Comparison of ENCODE assay signal across 1 cellular context in the genomic region with DNA sequence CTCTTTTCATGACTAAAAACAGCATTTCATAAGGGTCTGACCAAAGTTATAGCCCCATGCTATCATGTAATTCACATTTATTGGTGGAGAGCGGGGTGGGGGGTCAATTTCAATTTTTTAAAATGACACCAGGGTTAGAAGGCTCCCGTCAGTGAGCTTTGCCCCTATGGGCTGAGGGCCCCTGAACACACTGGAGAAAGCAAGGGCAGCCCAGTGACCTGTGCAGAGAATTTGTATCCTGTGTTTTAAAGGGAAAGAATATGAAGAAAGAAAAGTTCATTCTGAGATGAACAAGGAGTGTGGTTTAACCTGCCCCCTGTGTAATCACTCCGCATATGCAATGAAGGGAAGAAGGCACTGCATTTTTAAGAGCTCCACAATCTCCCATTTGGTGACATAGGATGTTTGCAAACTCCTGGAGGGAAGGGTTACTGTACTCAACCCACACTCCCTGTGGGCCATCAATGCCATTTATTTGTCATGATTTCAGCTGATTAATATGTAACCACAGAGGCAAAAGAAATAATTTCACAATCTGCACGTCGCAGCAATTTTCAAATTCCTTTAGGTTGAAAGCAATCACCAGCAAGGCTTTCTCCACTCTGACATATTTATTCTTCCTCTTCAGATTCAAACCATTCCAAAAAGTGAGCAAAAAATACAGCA.
TF ChIP-seq lines count a peak whose summit lies in the region.

No MANE protein-coding gene starts in this region.

TF ChIP-seq in HepG2, 621 proteins besides CTCF, POLR2A, EP300 and RAD21 (continued from another document and continues in another):
- TF ChIP-seq RFXAP (CRISPR knock-in tag; IDR thresholded peaks at IDR 0.05; ENCODE audit: borderline replicate concordance): peak; percentile 43; the same call in 1 of the 2 replicates
- TF ChIP-seq RFXANK (CRISPR knock-in tag; IDR thresholded peaks at IDR 0.05): 0 out of 2 replicates have a peak, but pooled peaks have one; percentile 25
- TF ChIP-seq ZNF878 (CRISPR knock-in tag; IDR thresholded peaks at IDR 0.05): peak; percentile 47; the same call in 1 of the 2 replicates
- 0 out of 2 replicates have a peak, but pooled peaks have one; percentile 53 for TF ChIP-seq MIER3 (CRISPR knock-in tag; IDR thresholded peaks at IDR 0.05; ENCODE audit: borderline replicate concordance)
- peak; percentile 71 for TF ChIP-seq HNF4A (CRISPR knock-in tag; IDR thresholded peaks at IDR 0.05)
- TF ChIP-seq SOX6 (IDR thresholded peaks at IDR 0.05): no peak
- peak; percentile 71 for TF ChIP-seq SOX6 (CRISPR knock-in tag; IDR thresholded peaks at IDR 0.05)
- TF ChIP-seq YEATS4 (CRISPR knock-in tag; IDR thresholded peaks at IDR 0.05; ENCODE audit: borderline replicate concordance): peak; percentile 52; the same call in 1 of the 2 replicates
- TF ChIP-seq ZNF781 (CRISPR knock-in tag; IDR thresholded peaks at IDR 0.05; ENCODE audit: borderline replicate concordance, not compliant biosample characterization): peak; percentile 39
- TF ChIP-seq, protein P1, sequence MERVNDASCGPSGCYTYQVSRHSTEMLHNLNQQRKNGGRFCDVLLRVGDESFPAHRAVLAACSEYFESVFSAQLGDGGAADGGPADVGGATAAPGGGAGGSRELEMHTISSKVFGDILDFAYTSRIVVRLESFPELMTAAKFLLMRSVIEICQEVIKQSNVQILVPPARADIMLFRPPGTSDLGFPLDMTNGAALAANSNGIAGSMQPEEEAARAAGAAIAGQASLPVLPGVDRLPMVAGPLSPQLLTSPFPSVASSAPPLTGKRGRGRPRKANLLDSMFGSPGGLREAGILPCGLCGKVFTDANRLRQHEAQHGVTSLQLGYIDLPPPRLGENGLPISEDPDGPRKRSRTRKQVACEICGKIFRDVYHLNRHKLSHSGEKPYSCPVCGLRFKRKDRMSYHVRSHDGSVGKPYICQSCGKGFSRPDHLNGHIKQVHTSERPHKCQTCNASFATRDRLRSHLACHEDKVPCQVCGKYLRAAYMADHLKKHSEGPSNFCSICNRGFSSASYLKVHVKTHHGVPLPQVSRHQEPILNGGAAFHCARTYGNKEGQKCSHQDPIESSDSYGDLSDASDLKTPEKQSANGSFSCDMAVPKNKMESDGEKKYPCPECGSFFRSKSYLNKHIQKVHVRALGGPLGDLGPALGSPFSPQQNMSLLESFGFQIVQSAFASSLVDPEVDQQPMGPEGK (CRISPR knock-in tag; IDR thresholded peaks at IDR 0.05): peak; percentile 23; the same call in 1 of the 2 replicates
- no peak for TF ChIP-seq MXD4 (CRISPR knock-in tag; IDR thresholded peaks at IDR 0.05)
- TF ChIP-seq MED1 (CRISPR knock-in tag; IDR thresholded peaks at IDR 0.05): peak; percentile 78
- TF ChIP-seq ATF1 (CRISPR knock-in tag; IDR thresholded peaks at IDR 0.05): 0 out of 2 replicates have a peak, but pooled peaks have one; percentile 20
- TF ChIP-seq ASH2L (IDR thresholded peaks at IDR 0.05; ENCODE audit: insufficient read length, low read depth, low read length): peak; percentile 88
- no peak for TF ChIP-seq LCORL (IDR thresholded peaks at IDR 0.05)
- peak; percentile 35; the same call in 1 of the 2 replicates for TF ChIP-seq LCORL (CRISPR knock-in tag; IDR thresholded peaks at IDR 0.05)
- peak; percentile 63 for TF ChIP-seq NR2F6 (IDR thresholded peaks at IDR 0.05)
- TF ChIP-seq NR2F6 (CRISPR knock-in tag; IDR thresholded peaks at IDR 0.05): peak; percentile 50
- 0 out of 2 replicates have a peak, but pooled peaks have one; percentile 32 for TF ChIP-seq ZNF766 (CRISPR knock-in tag; IDR thresholded peaks at IDR 0.05; ENCODE audit: borderline replicate concordance)
- no peak for TF ChIP-seq SOX13 (IDR thresholded peaks at IDR 0.05)
- TF ChIP-seq SOX13 (CRISPR knock-in tag; conservative IDR thresholded peaks at IDR 0.05 in 1 of 2, IDR thresholded peaks at IDR 0.05 in 1 of 2): peak in 1 of 2 experiments; percentile 41; a peak in 1 of 4 replicates
- 0 out of 2 replicates have a peak, but pooled peaks have one; percentile 26 for TF ChIP-seq ZNF292 (CRISPR knock-in tag; IDR thresholded peaks at IDR 0.05; ENCODE audit: borderline replicate concordance, low read depth)
- TF ChIP-seq RELA (CRISPR knock-in tag; IDR thresholded peaks at IDR 0.05): no peak
- TF ChIP-seq, protein P2, sequence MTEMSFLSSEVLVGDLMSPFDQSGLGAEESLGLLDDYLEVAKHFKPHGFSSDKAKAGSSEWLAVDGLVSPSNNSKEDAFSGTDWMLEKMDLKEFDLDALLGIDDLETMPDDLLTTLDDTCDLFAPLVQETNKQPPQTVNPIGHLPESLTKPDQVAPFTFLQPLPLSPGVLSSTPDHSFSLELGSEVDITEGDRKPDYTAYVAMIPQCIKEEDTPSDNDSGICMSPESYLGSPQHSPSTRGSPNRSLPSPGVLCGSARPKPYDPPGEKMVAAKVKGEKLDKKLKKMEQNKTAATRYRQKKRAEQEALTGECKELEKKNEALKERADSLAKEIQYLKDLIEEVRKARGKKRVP (CRISPR knock-in tag; IDR thresholded peaks at IDR 0.05): 0 out of 4 replicates have a peak, but pooled peaks of 1 of the 2 experiments have one; percentile 32
- TF ChIP-seq IRF2 (CRISPR knock-in tag; IDR thresholded peaks at IDR 0.05): no peak
- peak; percentile 77 for TF ChIP-seq CEBPG (CRISPR knock-in tag; IDR thresholded peaks at IDR 0.05)
- TF ChIP-seq ERF (CRISPR knock-in tag; IDR thresholded peaks at IDR 0.05): peak; percentile 37; the same call in 1 of the 2 replicates
- TF ChIP-seq, protein P3, sequence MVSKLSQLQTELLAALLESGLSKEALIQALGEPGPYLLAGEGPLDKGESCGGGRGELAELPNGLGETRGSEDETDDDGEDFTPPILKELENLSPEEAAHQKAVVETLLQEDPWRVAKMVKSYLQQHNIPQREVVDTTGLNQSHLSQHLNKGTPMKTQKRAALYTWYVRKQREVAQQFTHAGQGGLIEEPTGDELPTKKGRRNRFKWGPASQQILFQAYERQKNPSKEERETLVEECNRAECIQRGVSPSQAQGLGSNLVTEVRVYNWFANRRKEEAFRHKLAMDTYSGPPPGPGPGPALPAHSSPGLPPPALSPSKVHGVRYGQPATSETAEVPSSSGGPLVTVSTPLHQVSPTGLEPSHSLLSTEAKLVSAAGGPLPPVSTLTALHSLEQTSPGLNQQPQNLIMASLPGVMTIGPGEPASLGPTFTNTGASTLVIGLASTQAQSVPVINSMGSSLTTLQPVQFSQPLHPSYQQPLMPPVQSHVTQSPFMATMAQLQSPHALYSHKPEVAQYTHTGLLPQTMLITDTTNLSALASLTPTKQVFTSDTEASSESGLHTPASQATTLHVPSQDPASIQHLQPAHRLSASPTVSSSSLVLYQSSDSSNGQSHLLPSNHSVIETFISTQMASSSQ (IDR thresholded peaks at IDR 0.05; ENCODE audit: low read depth): peak; percentile 68; the same call in 1 of the 2 replicates
- TF ChIP-seq, protein P3 (CRISPR knock-in tag; IDR thresholded peaks at IDR 0.05; ENCODE audit: borderline replicate concordance): peak; percentile 72; the same call in 1 of the 2 replicates
- peak; percentile 67 for TF ChIP-seq HDAC2 (CRISPR knock-in tag; IDR thresholded peaks at IDR 0.05)
- no peak for TF ChIP-seq CREB1 (IDR thresholded peaks at IDR 0.05)
- TF ChIP-seq CREB1 (CRISPR knock-in tag; IDR thresholded peaks at IDR 0.05): peak; percentile 32; the same call in 1 of the 2 replicates
- peak; percentile 38; the same call in 1 of the 2 replicates for TF ChIP-seq MEIS2 (CRISPR knock-in tag; IDR thresholded peaks at IDR 0.05)
- peak; percentile 43; the same call in 1 of the 2 replicates for TF ChIP-seq ZNF652 (CRISPR knock-in tag; IDR thresholded peaks at IDR 0.05; ENCODE audit: borderline replicate concordance, low read depth)
- no peak for TF ChIP-seq RARG (CRISPR knock-in tag; IDR thresholded peaks at IDR 0.05; ENCODE audit: low read depth)
- TF ChIP-seq CREM (IDR thresholded peaks at IDR 0.05): peak; percentile 41; the same call in 1 of the 2 replicates
- no peak for TF ChIP-seq CREM (CRISPR knock-in tag; IDR thresholded peaks at IDR 0.05)
- TF ChIP-seq ZNF614 (CRISPR knock-in tag; IDR thresholded peaks at IDR 0.05; ENCODE audit: borderline replicate concordance): peak; percentile 49; the same call in 1 of the 2 replicates
- TF ChIP-seq ZNF790 (CRISPR knock-in tag; IDR thresholded peaks at IDR 0.05; ENCODE audit: borderline replicate concordance): no peak
- TF ChIP-seq, protein P4, sequence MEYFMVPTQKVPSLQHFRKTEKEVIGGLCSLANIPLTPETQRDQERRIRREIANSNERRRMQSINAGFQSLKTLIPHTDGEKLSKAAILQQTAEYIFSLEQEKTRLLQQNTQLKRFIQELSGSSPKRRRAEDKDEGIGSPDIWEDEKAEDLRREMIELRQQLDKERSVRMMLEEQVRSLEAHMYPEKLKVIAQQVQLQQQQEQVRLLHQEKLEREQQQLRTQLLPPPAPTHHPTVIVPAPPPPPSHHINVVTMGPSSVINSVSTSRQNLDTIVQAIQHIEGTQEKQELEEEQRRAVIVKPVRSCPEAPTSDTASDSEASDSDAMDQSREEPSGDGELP (IDR thresholded peaks at IDR 0.05; ENCODE audit: borderline replicate concordance, low read depth): peak; percentile 53; the same call in 1 of the 2 replicates
- TF ChIP-seq, protein P5, sequence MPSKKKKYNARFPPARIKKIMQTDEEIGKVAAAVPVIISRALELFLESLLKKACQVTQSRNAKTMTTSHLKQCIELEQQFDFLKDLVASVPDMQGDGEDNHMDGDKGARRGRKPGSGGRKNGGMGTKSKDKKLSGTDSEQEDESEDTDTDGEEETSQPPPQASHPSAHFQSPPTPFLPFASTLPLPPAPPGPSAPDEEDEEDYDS (CRISPR knock-in tag; IDR thresholded peaks at IDR 0.05): peak; percentile 65
- no peak for TF ChIP-seq ZNF282 (IDR thresholded peaks at IDR 0.05; ENCODE audit: partially characterized antibody)
- TF ChIP-seq, protein P6, sequence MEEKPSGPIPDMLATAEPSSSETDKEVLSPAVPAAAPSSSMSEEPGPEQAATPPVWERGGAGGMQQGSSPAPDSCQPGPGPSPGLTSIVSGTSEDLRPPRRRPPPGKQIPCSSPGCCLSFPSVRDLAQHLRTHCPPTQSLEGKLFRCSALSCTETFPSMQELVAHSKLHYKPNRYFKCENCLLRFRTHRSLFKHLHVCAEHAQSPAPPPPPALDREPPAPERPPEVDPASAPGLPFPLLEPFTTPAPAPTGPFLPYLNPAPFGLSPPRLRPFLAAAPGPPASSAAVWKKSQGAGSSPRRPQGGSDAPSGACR (CRISPR knock-in tag; IDR thresholded peaks at IDR 0.05): no peak
- 0 out of 2 replicates have a peak, but pooled peaks have one; percentile 38 for TF ChIP-seq GFI1 (CRISPR knock-in tag; IDR thresholded peaks at IDR 0.05; ENCODE audit: borderline replicate concordance)
- TF ChIP-seq ZNF12 (CRISPR knock-in tag; IDR thresholded peaks at IDR 0.05): no peak
- TF ChIP-seq SOX5 (CRISPR knock-in tag; IDR thresholded peaks at IDR 0.05; ENCODE audit: borderline replicate concordance): peak; percentile 58
- peak; percentile 55; the same call in 1 of the 2 replicates for TF ChIP-seq HMG20A (CRISPR knock-in tag; IDR thresholded peaks at IDR 0.05; ENCODE audit: borderline replicate concordance)
- TF ChIP-seq KDM6A (CRISPR knock-in tag; IDR thresholded peaks at IDR 0.05; ENCODE audit: low read depth): peak; percentile 55
- TF ChIP-seq, protein P7, sequence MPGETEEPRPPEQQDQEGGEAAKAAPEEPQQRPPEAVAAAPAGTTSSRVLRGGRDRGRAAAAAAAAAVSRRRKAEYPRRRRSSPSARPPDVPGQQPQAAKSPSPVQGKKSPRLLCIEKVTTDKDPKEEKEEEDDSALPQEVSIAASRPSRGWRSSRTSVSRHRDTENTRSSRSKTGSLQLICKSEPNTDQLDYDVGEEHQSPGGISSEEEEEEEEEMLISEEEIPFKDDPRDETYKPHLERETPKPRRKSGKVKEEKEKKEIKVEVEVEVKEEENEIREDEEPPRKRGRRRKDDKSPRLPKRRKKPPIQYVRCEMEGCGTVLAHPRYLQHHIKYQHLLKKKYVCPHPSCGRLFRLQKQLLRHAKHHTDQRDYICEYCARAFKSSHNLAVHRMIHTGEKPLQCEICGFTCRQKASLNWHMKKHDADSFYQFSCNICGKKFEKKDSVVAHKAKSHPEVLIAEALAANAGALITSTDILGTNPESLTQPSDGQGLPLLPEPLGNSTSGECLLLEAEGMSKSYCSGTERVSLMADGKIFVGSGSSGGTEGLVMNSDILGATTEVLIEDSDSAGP (CRISPR knock-in tag; IDR thresholded peaks at IDR 0.05; ENCODE audit: borderline replicate concordance): peak; percentile 48; the same call in 1 of the 2 replicates
- peak; percentile 77 for TF ChIP-seq MAFF (IDR thresholded peaks at IDR 0.05; ENCODE audit: low read depth, low read length)
- 0 out of 2 replicates have a peak, but pooled peaks have one; percentile 44 for TF ChIP-seq ZNF264 (CRISPR knock-in tag; IDR thresholded peaks at IDR 0.05)
- no peak for TF ChIP-seq CBX5 (CRISPR knock-in tag; IDR thresholded peaks at IDR 0.05; ENCODE audit: borderline replicate concordance)
- TF ChIP-seq STAG1 (CRISPR knock-in tag; IDR thresholded peaks at IDR 0.05): peak; percentile 4; the same call in 1 of the 2 replicates
- TF ChIP-seq, protein P8, sequence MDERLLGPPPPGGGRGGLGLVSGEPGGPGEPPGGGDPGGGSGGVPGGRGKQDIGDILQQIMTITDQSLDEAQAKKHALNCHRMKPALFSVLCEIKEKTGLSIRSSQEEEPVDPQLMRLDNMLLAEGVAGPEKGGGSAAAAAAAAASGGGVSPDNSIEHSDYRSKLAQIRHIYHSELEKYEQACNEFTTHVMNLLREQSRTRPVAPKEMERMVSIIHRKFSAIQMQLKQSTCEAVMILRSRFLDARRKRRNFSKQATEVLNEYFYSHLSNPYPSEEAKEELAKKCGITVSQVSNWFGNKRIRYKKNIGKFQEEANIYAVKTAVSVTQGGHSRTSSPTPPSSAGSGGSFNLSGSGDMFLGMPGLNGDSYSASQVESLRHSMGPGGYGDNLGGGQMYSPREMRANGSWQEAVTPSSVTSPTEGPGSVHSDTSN (CRISPR knock-in tag; IDR thresholded peaks at IDR 0.05): no peak
- peak; percentile 30; the same call in 1 of the 2 replicates for TF ChIP-seq POLR2G (IDR thresholded peaks at IDR 0.05; ENCODE audit: low read depth, low read length)
- peak; percentile 42; the same call in 1 of the 2 replicates for TF ChIP-seq FOXJ3 (CRISPR knock-in tag; IDR thresholded peaks at IDR 0.05; ENCODE audit: borderline replicate concordance)
- TF ChIP-seq FOSL2 (CRISPR knock-in tag; IDR thresholded peaks at IDR 0.05): peak; percentile 40; the same call in 1 of the 2 replicates
- TF ChIP-seq RFX5 (IDR thresholded peaks at IDR 0.05; ENCODE audit: low read depth, low read length): no peak
